In genomic region chr5:83527191-83527590, GRCh38 we compare ENCODE assay signal across 26 cellular contexts.
"Had no signal": no experiment of that assay in that cellular context is flagged by ENCODE, and none has a peak within 500 bp of the region (broad histone marks: within the 10 kb centered on the region; RNA-seq: fewer than 3 reads in every experiment).

No MANE protein-coding gene starts in this region.

- H3K4me3 Mint-ChIP-seq: effector memory CD8-positive, alpha-beta T cell; memory B cell; naive thymus-derived CD4-positive, alpha-beta T cell; nephron progenitor cell; stimulated activated naive CD8-positive, alpha-beta T cell treated with anti-CD3 and anti-CD28 coated beads, Interleukin-15, amount 100 ng/mL, for 72 hours; type B pancreatic cell had no signal

- H3K9me3 ChIP-seq: gastrocnemius medialis, ovary, psoas muscle, sigmoid colon, tibial artery had no signal

- H3K4me1 Mint-ChIP-seq: memory B cell; nephron progenitor cell; stimulated activated naive CD8-positive, alpha-beta T cell treated with anti-CD3 and anti-CD28 coated beads, Interleukin-15, amount 100 ng/mL, for 72 hours had no signal

- H3K27me3 Mint-ChIP-seq: effector memory CD8-positive, alpha-beta T cell; memory B cell; stimulated activated naive CD8-positive, alpha-beta T cell treated with anti-CD3 and anti-CD28 coated beads, Interleukin-15, amount 100 ng/mL, for 72 hours had no signal

- H3K4me3 ChIP-seq: gastrocnemius medialis, lung, ovary, psoas muscle, sigmoid colon, tibial artery had no signal

- H3K27ac ChIP-seq: gastrocnemius medialis, ovary, psoas muscle, sigmoid colon, tibial artery had no signal

- H3K4me1 ChIP-seq: gastrocnemius medialis, psoas muscle, tibial artery had no signal

- H3K27ac Mint-ChIP-seq: effector memory CD8-positive, alpha-beta T cell; memory B cell; naive thymus-derived CD4-positive, alpha-beta T cell; stimulated activated naive CD8-positive, alpha-beta T cell treated with anti-CD3 and anti-CD28 coated beads, Interleukin-15, amount 100 ng/mL, for 72 hours; type B pancreatic cell had no signal

- H3K9me3 Mint-ChIP-seq: effector memory CD8-positive, alpha-beta T cell; memory B cell; naive thymus-derived CD4-positive, alpha-beta T cell; nephron progenitor cell; stimulated activated naive CD8-positive, alpha-beta T cell treated with anti-CD3 and anti-CD28 coated beads, Interleukin-15, amount 100 ng/mL, for 72 hours; type B pancreatic cell had no signal

- H3K36me3 ChIP-seq: gastrocnemius medialis, ovary, sigmoid colon, tibial artery had no signal

- H3K36me3 Mint-ChIP-seq: memory B cell; naive thymus-derived CD4-positive, alpha-beta T cell had no signal

- ATAC-seq: effector memory CD8-positive, alpha-beta T cell; gastrocnemius medialis; left lobe of liver; naive thymus-derived CD4-positive, alpha-beta T cell; psoas muscle; right cardiac atrium; stimulated activated naive CD8-positive, alpha-beta T cell treated with anti-CD3 and anti-CD28 coated beads, Interleukin-15, amount 100 ng/mL, for 72 hours had no signal

- DNase-seq: central memory CD4-positive, alpha-beta T cell; dermis blood vessel endothelial cell; effector memory CD8-positive, alpha-beta T cell; gastrocnemius medialis; head of caudate nucleus; kidney; naive thymus-derived CD4-positive, alpha-beta T cell; nephron progenitor cell; occipital lobe; ovary; posterior cingulate gyrus; psoas muscle; right cardiac atrium; sigmoid colon; small intestine; stimulated activated CD4-positive, alpha-beta T cell treated with anti-CD3 and anti-CD28 coated beads, Interleukin-12 subunit alpha, Interleukin-12 subunit beta, amount 100 ng/mL, for 4 hours; stimulated activated CD4-positive, alpha-beta T cell treated with anti-CD3 and anti-CD28 coated beads, Interleukin-1b, Interleukin-23, amount 100 ng/mL, for 48 hours; stimulated activated CD4-positive, alpha-beta T cell treated with anti-CD3 and anti-CD28 coated beads, Interleukin-4, amount 100 ng/mL, for 1 hour; stimulated activated CD8-positive, alpha-beta memory T cell treated with anti-CD3 and anti-CD28 coated beads, Interleukin-4, amount 100 ng/mL, for 48 hours; stimulated activated naive CD4-positive, alpha-beta T cell; stimulated activated naive CD8-positive, alpha-beta T cell treated with anti-CD3 and anti-CD28 coated beads, Interleukin-15, amount 100 ng/mL, for 72 hours; tibial artery had no signal

- H3K27me3 ChIP-seq: gastrocnemius medialis, ovary, sigmoid colon, tibial artery had no signal
